ENCODE assay signal across 27 cellular contexts in genomic region chr17:68807998-68808772, GRCh38.
DNase-seq lines count a peak whose midpoint lies in the region; ATAC-seq and TF ChIP-seq lines count a peak whose summit lies in the region.
"Had no signal": no experiment of that assay in that cellular context is flagged by ENCODE, and none has a peak within 500 bp of the region (broad histone marks: within the 10 kb centered on the region; RNA-seq: fewer than 3 reads in every experiment).

No MANE protein-coding gene starts in this region.

- peak overlapping the region; percentile 64 for H3K27ac ChIP-seq in left ventricle myocardium inferior (replicated peaks)
- H3K27ac ChIP-seq in upper lobe of left lung, result no peak overlapping the region
- H3K27ac ChIP-seq: body of pancreas, psoas muscle, SJCRH30 had no signal

- DNase-seq in Right ventricle myocardium inferior (ENCODE audit: missing footprints) (no peak), cardiac septum (ENCODE audit: low spot score) (no peak), choroid plexus epithelial cell (ENCODE audit: low read depth) (peak; percentile 35), left ventricle myocardium inferior (no peak), NCI-H2196 treated with DMSO at 0.1 percent for 48 hours (lab: John Stamatoyannopoulos, UW; ENCODE audit: unreplicated experiment) (no peak), left lobe of liver (ENCODE audit: low spot score) (no peak), upper lobe of left lung (no peak), ureter (ENCODE audit: low spot score) (no peak)
- DNase-seq: activated CD4-positive, alpha-beta T cell treated with anti-CD3 and anti-CD28 coated beads, Interleukin-2, amount 10 ng/mL, durations not matched to agents 24 days and 14 days; activated CD8-positive, alpha-beta memory T cell treated with anti-CD3 and anti-CD28 coated beads for 24 hours; activated gamma-delta T cell treated with Interleukin-2 at 50 U/mL for 16 hours; activated naive CD8-positive, alpha-beta T cell treated with anti-CD3 and anti-CD28 coated beads, Interleukin-2, amount 50 U/mL, for 24 hours; AML-193; body of pancreas; Calu3; CD4-positive, CD25-positive, alpha-beta regulatory T cell; glutamatergic neuron; GOT3; HFFc6; naive thymus-derived CD8-positive, alpha-beta T cell; NCI-H1092; NCI-H1694; NCI-H82; psoas muscle; SJCRH30; stimulated activated CD4-positive, alpha-beta T cell treated with anti-CD3 and anti-CD28 coated beads, Interleukin-4, amount 100 ng/mL, for 1 hour; transverse colon had no signal

- H3K4me3 ChIP-seq in choroid plexus epithelial cell (ENCODE audit: low read depth, low read length) (no peak overlapping the region), left ventricle myocardium inferior (no peak overlapping the region), upper lobe of left lung (no peak overlapping the region)
- H3K4me3 ChIP-seq: body of pancreas, psoas muscle, SJCRH30, transverse colon had no signal

- peak; percentile 83 for ATAC-seq in Right ventricle myocardium inferior
- no peak for ATAC-seq in left lobe of liver
- no peak for ATAC-seq in upper lobe of left lung (ENCODE audit: low FRiP score in 2 of 2)
- ATAC-seq: activated naive CD8-positive, alpha-beta T cell treated with anti-CD3 and anti-CD28 coated beads, Interleukin-2, amount 50 U/mL, for 24 hours; body of pancreas; naive thymus-derived CD8-positive, alpha-beta T cell; psoas muscle had no signal

- H3K9me3 ChIP-seq in left ventricle myocardium inferior (replicated peaks) (peaks cover 9% of the 10 kb centered on the region), upper lobe of left lung (no peaks in the 10 kb centered on the region)
- H3K9me3 ChIP-seq: body of pancreas, psoas muscle, SJCRH30 had no signal

- TF ChIP-seq CTCF in choroid plexus epithelial cell (conservative IDR thresholded peaks at IDR 0.05; ENCODE audit: low read depth, low read length) (no peak), left ventricle myocardium inferior (IDR thresholded peaks at IDR 0.05; ENCODE audit: borderline replicate concordance) (no peak), upper lobe of left lung (IDR thresholded peaks at IDR 0.05) (no peak)

- no peak for TF ChIP-seq POLR2A in upper lobe of left lung (IDR thresholded peaks at IDR 0.05)

- no peak for TF ChIP-seq EP300 in upper lobe of left lung (IDR thresholded peaks at IDR 0.05)

- H3K27me3 ChIP-seq in left ventricle myocardium inferior (ENCODE audit: low read depth) (no peaks in the 10 kb centered on the region), upper lobe of left lung (no peaks in the 10 kb centered on the region)
- H3K27me3 ChIP-seq: body of pancreas, transverse colon had no signal

- peaks cover 22% of the 10 kb centered on the region for H3K4me1 ChIP-seq in left ventricle myocardium inferior
- H3K4me1 ChIP-seq in upper lobe of left lung, result no peaks in the 10 kb centered on the region
- H3K4me1 ChIP-seq: body of pancreas, psoas muscle, SJCRH30, transverse colon had no signal

- 74 to 79% methylated on average over 2 of the region's 2 CpGs for WGBS in upper lobe of left lung, 2 donors

- H3K36me3 ChIP-seq in left ventricle myocardium inferior, result no peaks in the 10 kb centered on the region
- no peaks in the 10 kb centered on the region for H3K36me3 ChIP-seq in upper lobe of left lung
- H3K36me3 ChIP-seq: SJCRH30, transverse colon had no signal

- intact Hi-C loops in Right ventricle myocardium inferior (cut with DNase I) (loop anchor here (10.0 kb wide), 1 partner anchor 47 kb away; no protein-coding TSS in a partner anchor), cardiac septum (cut with DNase I) (loop anchor here (10.0 kb wide), 1 partner anchor 97 kb away; no protein-coding TSS in a partner anchor), left ventricle myocardium inferior (cut with micrococcal nuclease) (no loop called here)
